Comparison of ENCODE assay signal across 22 cellular contexts in genomic region chr7:106083717-106084116, GRCh38.
"Had no signal": no experiment of that assay in that cellular context is flagged by ENCODE, and none has a peak within 500 bp of the region (broad histone marks: within the 10 kb centered on the region; RNA-seq: fewer than 3 reads in every experiment).

No MANE protein-coding gene starts in this region.

- H3K4me3 ChIP-seq: adrenal gland, gastrocnemius medialis, heart left ventricle, pancreas, tibial nerve, uterus had no signal

- DNase-seq: activated CD4-positive, alpha-beta T cell treated with anti-CD3 and anti-CD28 coated beads for 36 hours; activated effector memory CD4-positive, alpha-beta T cell treated with anti-CD3 and anti-CD28 coated beads, Interleukin-2, amount 50 U/mL, for 16 hours; activated naive CD4-positive, alpha-beta T cell treated with anti-CD3 and anti-CD28 coated beads, Interleukin-2, amount 50 U/mL, for 16 hours; activated T-cell treated with anti-CD3 and anti-CD28 coated beads, Interleukin-2, amount 50 U/mL, for 72 hours; adrenal gland; cerebellar nuclear complex; cortex of kidney; effector CD4-positive, alpha-beta T cell; gastrocnemius medialis; heart left ventricle; mesendoderm; natural killer cell; pancreas; stimulated activated CD4-positive, alpha-beta T cell treated with anti-CD3 and anti-CD28 coated beads, Interleukin-4, amount 100 ng/mL, for 24 hours; SW 1271; uterus; WERI-Rb-1 had no signal

- H3K4me3 Mint-ChIP-seq: activated CD4-positive, alpha-beta T cell treated with anti-CD3 and anti-CD28 coated beads for 36 hours; activated T-cell treated with anti-CD3 and anti-CD28 coated beads, Interleukin-2, amount 50 U/mL, for 72 hours; natural killer cell; stimulated activated effector memory CD8-positive, alpha-beta T cell treated with anti-CD3 and anti-CD28 coated beads, Interleukin-12 subunit alpha, Interleukin-12 subunit beta, amount 100 ng/mL, for 72 hours had no signal

- H3K36me3 ChIP-seq: adrenal gland, pancreas, uterus had no signal

- H3K27ac Mint-ChIP-seq: activated CD4-positive, alpha-beta T cell treated with anti-CD3 and anti-CD28 coated beads for 36 hours; activated T-cell treated with anti-CD3 and anti-CD28 coated beads, Interleukin-2, amount 50 U/mL, for 72 hours; natural killer cell; stimulated activated effector memory CD8-positive, alpha-beta T cell treated with anti-CD3 and anti-CD28 coated beads, Interleukin-12 subunit alpha, Interleukin-12 subunit beta, amount 100 ng/mL, for 72 hours had no signal

- H3K27ac ChIP-seq: adrenal gland, gastrocnemius medialis, heart left ventricle, neutrophil, pancreas, tibial nerve, uterus, WERI-Rb-1 had no signal

- H3K27me3 ChIP-seq: adrenal gland, gastrocnemius medialis, heart left ventricle, neutrophil, pancreas, tibial nerve, uterus had no signal

- ATAC-seq: activated CD4-positive, alpha-beta T cell treated with anti-CD3 and anti-CD28 coated beads for 36 hours; activated T-cell treated with anti-CD3 and anti-CD28 coated beads, Interleukin-2, amount 50 U/mL, for 72 hours; esophagus mucosa; gastrocnemius medialis; natural killer cell; pancreas; sciatic nerve; stimulated activated effector memory CD8-positive, alpha-beta T cell treated with anti-CD3 and anti-CD28 coated beads, Interleukin-12 subunit alpha, Interleukin-12 subunit beta, amount 100 ng/mL, for 72 hours had no signal

- H3K9me3 ChIP-seq: adrenal gland, gastrocnemius medialis, heart left ventricle, neutrophil, pancreas, tibial nerve, uterus had no signal

- H3K36me3 Mint-ChIP-seq: natural killer cell had no signal

- H3K27me3 Mint-ChIP-seq: activated CD4-positive, alpha-beta T cell treated with anti-CD3 and anti-CD28 coated beads for 36 hours had no signal

- H3K4me1 ChIP-seq: adrenal gland, pancreas, tibial nerve, uterus had no signal

- H3K9me3 Mint-ChIP-seq: activated T-cell treated with anti-CD3 and anti-CD28 coated beads, Interleukin-2, amount 50 U/mL, for 72 hours; natural killer cell; stimulated activated effector memory CD8-positive, alpha-beta T cell treated with anti-CD3 and anti-CD28 coated beads, Interleukin-12 subunit alpha, Interleukin-12 subunit beta, amount 100 ng/mL, for 72 hours had no signal
